ENCODE assay signal across 27 cellular contexts in genomic region chr4:168607215-168607614, GRCh38.
"Had no signal": no experiment of that assay in that cellular context is flagged by ENCODE, and none has a peak within 500 bp of the region (broad histone marks: within the 10 kb centered on the region; RNA-seq: fewer than 3 reads in every experiment).

No MANE protein-coding gene starts in this region.

- ATAC-seq: pancreas; right cardiac atrium; stimulated activated naive CD8-positive, alpha-beta T cell treated with anti-CD3 and anti-CD28 coated beads, Interleukin-15, Interleukin-2, amounts not matched to agents 100 U/mL and 50 U/mL, for 24 hours; T-helper 17 cell had no signal

- H3K27me3 ChIP-seq: esophagus squamous epithelium, pancreas, uterus had no signal

- H3K4me1 ChIP-seq: pancreas, uterus had no signal

- H3K27ac ChIP-seq: epithelial cell of prostate, esophagus squamous epithelium, pancreas, skin epidermis, thoracic aorta, uterus had no signal

- H3K9me3 ChIP-seq: esophagus squamous epithelium, left ventricle myocardium inferior, pancreas, thoracic aorta, uterus had no signal

- H3K36me3 ChIP-seq: esophagus squamous epithelium, left ventricle myocardium inferior, pancreas, thoracic aorta, uterus had no signal

- FAIRE-seq: endometrium, islet of Langerhans, pancreas had no signal

- H3K4me3 ChIP-seq: esophagus squamous epithelium, left ventricle myocardium inferior, pancreas, skin epidermis, thoracic aorta, uterus had no signal

- DNase-seq: activated CD4-positive, alpha-beta memory T cell treated with anti-CD3 and anti-CD28 coated beads, Interleukin-2, amount 10 ng/mL, durations not matched to agents 7 days and 5 days; activated CD4-positive, alpha-beta T cell treated with anti-CD3 and anti-CD28 coated beads for 1 hour; activated CD4-positive, alpha-beta T cell treated with anti-CD3 and anti-CD28 coated beads, Interleukin-2, amount 10 ng/mL, durations not matched to agents 7 days and 5 days; activated CD8-positive, alpha-beta memory T cell treated with anti-CD3 and anti-CD28 coated beads, Interleukin-2, amount 50 U/mL, for 48 hours; activated gamma-delta T cell treated with Interleukin-2 at 50 U/mL for 16 hours; activated naive CD4-positive, alpha-beta T cell treated with anti-CD3 and anti-CD28 coated beads, Interleukin-2, amount 50 U/mL, for 16 hours; activated T-cell treated with anti-CD3 and anti-CD28 coated beads, Interleukin-2, amount 50 U/mL, for 24 hours; amniotic stem cell; central memory CD4-positive, alpha-beta T cell; effector CD4-positive, alpha-beta T cell; esophagus squamous epithelium; foreskin melanocyte; left ventricle myocardium inferior; naive B cell; nucleus accumbens; pancreas; right cardiac atrium; stimulated activated CD4-positive, alpha-beta T cell treated with anti-CD3 and anti-CD28 coated beads, Interleukin-12 subunit alpha, Interleukin-12 subunit beta, amount 100 ng/mL, for 4 hours; stimulated activated CD4-positive, alpha-beta T cell treated with anti-CD3 and anti-CD28 coated beads, Interleukin-4, amount 100 ng/mL, for 1 hour; stimulated activated naive CD8-positive, alpha-beta T cell treated with anti-CD3 and anti-CD28 coated beads, Interleukin-15, Interleukin-2, amounts not matched to agents 100 U/mL and 50 U/mL, for 24 hours; T-helper 17 cell; uterus had no signal
